Comparison of ENCODE assay signal across 1 cellular context in the genomic region with DNA sequence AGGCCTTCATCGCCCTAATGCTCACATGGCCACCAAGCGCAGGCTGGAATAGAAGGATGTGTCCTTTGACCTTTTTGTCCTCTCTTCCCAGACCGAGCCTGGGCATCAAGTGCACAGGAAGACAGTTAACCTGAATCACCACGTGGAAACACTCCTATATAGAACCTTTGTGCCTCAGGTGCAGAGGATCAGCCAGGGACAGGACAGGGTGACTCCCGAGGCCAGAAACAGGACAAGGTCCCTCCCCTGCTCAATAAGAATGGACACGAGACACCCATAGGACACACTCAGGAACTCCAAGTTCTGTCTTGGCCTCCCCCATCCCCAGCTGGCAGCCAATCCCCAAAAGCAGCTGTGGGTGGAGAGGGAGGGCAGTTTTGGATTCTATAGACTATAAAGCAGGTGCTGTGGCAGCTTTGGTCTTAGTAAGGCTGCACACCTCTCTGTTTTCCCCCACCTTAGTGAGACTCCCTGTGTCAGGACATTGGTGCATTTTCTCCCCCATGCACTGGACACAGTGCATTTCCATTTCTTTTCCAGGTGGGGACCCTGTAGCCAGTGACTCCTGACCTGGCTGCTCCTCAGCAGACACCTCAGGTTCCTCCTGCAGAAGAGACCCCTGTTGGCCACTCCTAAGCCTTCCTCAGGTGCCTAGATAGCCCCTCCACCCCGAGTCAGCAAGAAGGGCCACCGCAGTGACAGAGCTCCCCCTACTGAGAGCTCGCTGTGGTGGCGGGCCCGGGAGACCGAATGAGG.
TF ChIP-seq lines count a peak whose summit lies in the region.

No MANE protein-coding gene starts in this region.

TF ChIP-seq in HepG2, 621 proteins besides CTCF, POLR2A, EP300 and RAD21 (continued from another document and continues in another):
- TF ChIP-seq ARID4A (CRISPR knock-in tag; IDR thresholded peaks at IDR 0.05; ENCODE audit: borderline replicate concordance), result peak; percentile 39; the same call in 1 of the 2 replicates
- peak; percentile 46; the same call in 1 of the 2 replicates for TF ChIP-seq ZMYM3 (CRISPR knock-in tag; IDR thresholded peaks at IDR 0.05)
- TF ChIP-seq, protein P1, sequence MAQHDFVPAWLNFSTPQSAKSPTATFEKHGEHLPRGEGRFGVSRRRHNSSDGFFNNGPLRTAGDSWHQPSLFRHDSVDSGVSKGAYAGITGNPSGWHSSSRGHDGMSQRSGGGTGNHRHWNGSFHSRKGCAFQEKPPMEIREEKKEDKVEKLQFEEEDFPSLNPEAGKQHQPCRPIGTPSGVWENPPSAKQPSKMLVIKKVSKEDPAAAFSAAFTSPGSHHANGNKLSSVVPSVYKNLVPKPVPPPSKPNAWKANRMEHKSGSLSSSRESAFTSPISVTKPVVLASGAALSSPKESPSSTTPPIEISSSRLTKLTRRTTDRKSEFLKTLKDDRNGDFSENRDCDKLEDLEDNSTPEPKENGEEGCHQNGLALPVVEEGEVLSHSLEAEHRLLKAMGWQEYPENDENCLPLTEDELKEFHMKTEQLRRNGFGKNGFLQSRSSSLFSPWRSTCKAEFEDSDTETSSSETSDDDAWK (CRISPR knock-in tag; IDR thresholded peaks at IDR 0.05), result no peak
- peak; percentile 74; the same call in 1 of the 2 replicates for TF ChIP-seq ZFP1 (CRISPR knock-in tag; IDR thresholded peaks at IDR 0.05)
- TF ChIP-seq ZNF550 (CRISPR knock-in tag; IDR thresholded peaks at IDR 0.05; ENCODE audit: borderline replicate concordance), result no peak
- TF ChIP-seq MED1 (CRISPR knock-in tag; IDR thresholded peaks at IDR 0.05), result peak; percentile 94
- TF ChIP-seq PPARG (CRISPR knock-in tag; conservative IDR thresholded peaks at IDR 0.05), result peak; percentile 65; the same call in 1 of the 2 replicates
- no peak for TF ChIP-seq TBL1XR1 (IDR thresholded peaks at IDR 0.05; ENCODE audit: borderline replicate concordance, low read length, partially characterized antibody)
- no peak for TF ChIP-seq NONO (IDR thresholded peaks at IDR 0.05)
- TF ChIP-seq NONO (CRISPR knock-in tag; conservative IDR thresholded peaks at IDR 0.05), result peak; percentile 73
- TF ChIP-seq MAFG (CRISPR knock-in tag; IDR thresholded peaks at IDR 0.05), result peak; percentile 98
- TF ChIP-seq ISL2 (CRISPR knock-in tag; IDR thresholded peaks at IDR 0.05), result peak; percentile 30; the same call in 1 of the 2 replicates
- no peak for TF ChIP-seq ZBTB49 (CRISPR knock-in tag; IDR thresholded peaks at IDR 0.05; ENCODE audit: borderline replicate concordance)
- TF ChIP-seq ZFP36L2 (CRISPR knock-in tag; IDR thresholded peaks at IDR 0.05), result no peak
- TF ChIP-seq GMEB1 (CRISPR knock-in tag; IDR thresholded peaks at IDR 0.05; ENCODE audit: borderline replicate concordance), result no peak; the same call in 1 of the 2 replicates
- no peak for TF ChIP-seq FOXC1 (CRISPR knock-in tag; IDR thresholded peaks at IDR 0.05; ENCODE audit: borderline replicate concordance)
- TF ChIP-seq FOXK1 (CRISPR knock-in tag; IDR thresholded peaks at IDR 0.05; ENCODE audit: borderline replicate concordance, low read depth), result peak; percentile 46; the same call in 1 of the 2 replicates
- no peak for TF ChIP-seq ZKSCAN5 (CRISPR knock-in tag; IDR thresholded peaks at IDR 0.05)
- TF ChIP-seq, protein P2, sequence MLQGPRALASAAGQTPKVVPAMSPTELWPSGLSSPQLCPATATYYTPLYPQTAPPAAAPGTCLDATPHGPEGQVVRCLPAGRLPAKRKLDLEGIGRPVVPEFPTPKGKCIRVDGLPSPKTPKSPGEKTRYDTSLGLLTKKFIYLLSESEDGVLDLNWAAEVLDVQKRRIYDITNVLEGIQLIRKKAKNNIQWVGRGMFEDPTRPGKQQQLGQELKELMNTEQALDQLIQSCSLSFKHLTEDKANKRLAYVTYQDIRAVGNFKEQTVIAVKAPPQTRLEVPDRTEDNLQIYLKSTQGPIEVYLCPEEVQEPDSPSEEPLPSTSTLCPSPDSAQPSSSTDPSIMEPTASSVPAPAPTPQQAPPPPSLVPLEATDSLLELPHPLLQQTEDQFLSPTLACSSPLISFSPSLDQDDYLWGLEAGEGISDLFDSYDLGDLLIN (CRISPR knock-in tag; IDR thresholded peaks at IDR 0.05; ENCODE audit: borderline replicate concordance), result no peak
- TF ChIP-seq LRRFIP1 (CRISPR knock-in tag; conservative IDR thresholded peaks at IDR 0.05), result no peak
- no peak for TF ChIP-seq ZNF563 (CRISPR knock-in tag; IDR thresholded peaks at IDR 0.05)
- 0 out of 2 replicates have a peak, but pooled peaks have one; percentile 22 for TF ChIP-seq HOXA5 (CRISPR knock-in tag; IDR thresholded peaks at IDR 0.05)
- TF ChIP-seq ZNF12 (CRISPR knock-in tag; IDR thresholded peaks at IDR 0.05), result no peak
- 0 out of 2 replicates have a peak, but pooled peaks have one; percentile 41 for TF ChIP-seq ZNF335 (CRISPR knock-in tag; IDR thresholded peaks at IDR 0.05)
- TF ChIP-seq TBX3 (IDR thresholded peaks at IDR 0.05; ENCODE audit: borderline replicate concordance), result no peak
- no peak for TF ChIP-seq CHCHD3 (CRISPR knock-in tag; IDR thresholded peaks at IDR 0.05)
- TF ChIP-seq SNAPC2 (CRISPR knock-in tag; IDR thresholded peaks at IDR 0.05), result peak; percentile 74; the same call in 1 of the 2 replicates
- no peak for TF ChIP-seq TEAD2 (CRISPR knock-in tag; IDR thresholded peaks at IDR 0.05)
- TF ChIP-seq RBFOX2 (IDR thresholded peaks at IDR 0.05; ENCODE audit: low read depth, low read length), result no peak
- 0 out of 2 replicates have a peak, but pooled peaks have one; percentile 21 for TF ChIP-seq ARNT2 (CRISPR knock-in tag; IDR thresholded peaks at IDR 0.05; ENCODE audit: low read depth)
- no peak for TF ChIP-seq NFIB (CRISPR knock-in tag; IDR thresholded peaks at IDR 0.05; ENCODE audit: borderline replicate concordance)
- TF ChIP-seq, protein P3, sequence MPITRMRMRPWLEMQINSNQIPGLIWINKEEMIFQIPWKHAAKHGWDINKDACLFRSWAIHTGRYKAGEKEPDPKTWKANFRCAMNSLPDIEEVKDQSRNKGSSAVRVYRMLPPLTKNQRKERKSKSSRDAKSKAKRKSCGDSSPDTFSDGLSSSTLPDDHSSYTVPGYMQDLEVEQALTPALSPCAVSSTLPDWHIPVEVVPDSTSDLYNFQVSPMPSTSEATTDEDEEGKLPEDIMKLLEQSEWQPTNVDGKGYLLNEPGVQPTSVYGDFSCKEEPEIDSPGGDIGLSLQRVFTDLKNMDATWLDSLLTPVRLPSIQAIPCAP (CRISPR knock-in tag; IDR thresholded peaks at IDR 0.05; ENCODE audit: low read depth), result no peak
- no peak for TF ChIP-seq ATM (IDR thresholded peaks at IDR 0.05; ENCODE audit: borderline replicate concordance)
- no peak for TF ChIP-seq SOX6 (IDR thresholded peaks at IDR 0.05)
- peak; percentile 84 for TF ChIP-seq SOX6 (CRISPR knock-in tag; IDR thresholded peaks at IDR 0.05)
- TF ChIP-seq PCBP1 (IDR thresholded peaks at IDR 0.05; ENCODE audit: borderline replicate concordance, low read depth, low read length), result no peak
- TF ChIP-seq, protein P4, sequence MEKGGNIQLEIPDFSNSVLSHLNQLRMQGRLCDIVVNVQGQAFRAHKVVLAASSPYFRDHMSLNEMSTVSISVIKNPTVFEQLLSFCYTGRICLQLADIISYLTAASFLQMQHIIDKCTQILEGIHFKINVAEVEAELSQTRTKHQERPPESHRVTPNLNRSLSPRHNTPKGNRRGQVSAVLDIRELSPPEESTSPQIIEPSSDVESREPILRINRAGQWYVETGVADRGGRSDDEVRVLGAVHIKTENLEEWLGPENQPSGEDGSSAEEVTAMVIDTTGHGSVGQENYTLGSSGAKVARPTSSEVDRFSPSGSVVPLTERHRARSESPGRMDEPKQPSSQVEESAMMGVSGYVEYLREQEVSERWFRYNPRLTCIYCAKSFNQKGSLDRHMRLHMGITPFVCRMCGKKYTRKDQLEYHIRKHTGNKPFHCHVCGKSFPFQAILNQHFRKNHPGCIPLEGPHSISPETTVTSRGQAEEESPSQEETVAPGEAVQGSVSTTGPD (CRISPR knock-in tag; IDR thresholded peaks at IDR 0.05), result no peak
- TF ChIP-seq, protein P5, sequence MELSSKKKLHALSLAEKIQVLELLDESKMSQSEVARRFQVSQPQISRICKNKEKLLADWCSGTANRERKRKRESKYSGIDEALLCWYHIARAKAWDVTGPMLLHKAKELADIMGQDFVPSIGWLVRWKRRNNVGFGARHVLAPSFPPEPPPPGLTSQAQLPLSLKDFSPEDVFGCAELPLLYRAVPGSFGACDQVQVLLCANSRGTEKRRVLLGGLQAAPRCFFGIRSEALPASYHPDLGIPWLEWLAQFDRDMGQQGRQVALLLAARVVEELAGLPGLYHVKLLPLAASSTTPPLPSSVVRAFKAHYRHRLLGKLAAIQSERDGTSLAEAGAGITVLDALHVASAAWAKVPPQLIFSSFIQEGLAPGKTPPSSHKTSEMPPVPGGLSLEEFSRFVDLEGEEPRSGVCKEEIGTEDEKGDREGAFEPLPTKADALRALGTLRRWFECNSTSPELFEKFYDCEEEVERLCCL (CRISPR knock-in tag; IDR thresholded peaks at IDR 0.05; ENCODE audit: borderline replicate concordance), result no peak
- TF ChIP-seq HNF4G (IDR thresholded peaks at IDR 0.05; ENCODE audit: borderline replicate concordance, low read depth, low read length), result no peak
- TF ChIP-seq HNF4G (CRISPR knock-in tag; IDR thresholded peaks at IDR 0.05; ENCODE audit: borderline replicate concordance, low read depth), result peak; percentile 33; the same call in 1 of the 2 replicates
- peak; percentile 94; the same call in 1 of the 2 replicates for TF ChIP-seq ZNF615 (CRISPR knock-in tag; IDR thresholded peaks at IDR 0.05; ENCODE audit: borderline replicate concordance)
- TF ChIP-seq KAT7 (CRISPR knock-in tag; IDR thresholded peaks at IDR 0.05; ENCODE audit: borderline replicate concordance), result peak; percentile 70; the same call in 1 of the 2 replicates
